ENCODE assay signal across 1 cellular context in the genomic region with DNA sequence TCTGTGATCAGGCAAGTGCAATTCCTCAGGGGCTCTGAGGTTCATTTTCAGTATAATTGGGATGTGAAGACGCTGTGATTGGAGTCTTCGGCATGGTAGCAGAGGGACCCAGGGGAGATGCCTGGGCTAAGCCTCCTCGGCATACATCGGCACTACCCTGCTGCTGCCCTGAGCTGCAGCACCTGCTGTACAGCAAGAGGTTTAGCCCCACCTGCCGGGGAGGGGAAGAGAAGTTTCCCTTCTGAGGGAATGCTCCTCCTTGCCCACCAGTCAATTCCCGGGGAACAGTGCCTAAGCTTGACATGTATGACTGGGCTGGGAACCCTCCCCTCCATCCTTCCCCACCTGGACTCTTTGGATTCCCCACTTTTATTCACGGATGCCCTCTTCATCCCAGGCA.
TF ChIP-seq lines count a peak whose summit lies in the region.

No MANE protein-coding gene starts in this region.

TF ChIP-seq in H1, 55 proteins besides CTCF, POLR2A, EP300 and RAD21:
- TF ChIP-seq HDAC6 (IDR thresholded peaks at IDR 0.05; ENCODE audit: low read depth, low read length), result no peak
- TF ChIP-seq, protein P1, sequence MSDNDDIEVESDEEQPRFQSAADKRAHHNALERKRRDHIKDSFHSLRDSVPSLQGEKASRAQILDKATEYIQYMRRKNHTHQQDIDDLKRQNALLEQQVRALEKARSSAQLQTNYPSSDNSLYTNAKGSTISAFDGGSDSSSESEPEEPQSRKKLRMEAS (IDR thresholded peaks at IDR 0.05), result peak; percentile 15; the same call in 1 of the 2 replicates
TF ChIP-seq in H1: peak in this region for 1.
